In genomic region chr21:41460578-41461527, GRCh38 we compare ENCODE assay signal across 1 cellular context.
TF ChIP-seq lines count a peak whose summit lies in the region.

No MANE protein-coding gene starts in this region.

TF ChIP-seq in GM12878, 131 proteins besides CTCF, POLR2A, EP300 and RAD21 (continued from another document):
- TF ChIP-seq USF2 (IDR thresholded peaks at IDR 0.05; ENCODE audit: borderline replicate concordance, low read depth, low read length) (no peak), CREM (IDR thresholded peaks at IDR 0.05; ENCODE audit: low read depth) (no peak), POU2F2 (IDR thresholded peaks at IDR 0.05; ENCODE audit: borderline replicate concordance, low read depth, low read length) (no peak), EED (IDR thresholded peaks at IDR 0.05; ENCODE audit: low read depth) (0 out of 2 replicates have a peak, but pooled peaks have one; percentile 15), ATF7 (IDR thresholded peaks at IDR 0.05; ENCODE audit: low read depth) (no peak)
TF ChIP-seq in GM12878: peak in this region for 10.
